11 cellular contexts compared by ENCODE assay signal in genomic region chr2:187554704-187555082, GRCh38. TPM values are rescaled to one million over a fixed set of nuclear protein-coding genes. Genes with fewer than 3 reads are reported as not detected.
DNase-seq lines count a peak whose midpoint lies in the region; ATAC-seq and TF ChIP-seq lines count a peak whose summit lies in the region.
"Had no signal": no experiment of that assay in that cellular context is flagged by ENCODE, and none has a peak within 500 bp of the region (broad histone marks: within the 10 kb centered on the region; RNA-seq: fewer than 3 reads in every experiment).

No MANE protein-coding gene starts in this region.

- H4K20me1 ChIP-seq in neural progenitor cell (ENCODE audit: low read depth), result no peaks in the 10 kb centered on the region
- no peaks in the 10 kb centered on the region for H4K20me1 ChIP-seq in Karpas-422 (ENCODE audit: insufficient read depth, low read depth, low read length)

- no peak for DNase-seq in right cardiac atrium
- no peak for DNase-seq in Right ventricle myocardium superior
- no peak for DNase-seq in endothelial cell (ENCODE audit: low spot score)
- no peak for DNase-seq in neural progenitor cell (ENCODE audit: low spot score)
- DNase-seq in SIG-M5 treated with dmso at 0.1 percent for 504 hours (lab: John Stamatoyannopoulos, UW; ENCODE audit: unreplicated experiment), result no peak
- DNase-seq in NCI-H1092 (lab: John Stamatoyannopoulos, UW), result no peak
- DNase-seq in Karpas-422, result no peak
- DNase-seq: NCI-H2029, retina had no signal

- ATAC-seq in right cardiac atrium, result no peak
- no peak for ATAC-seq in Right ventricle myocardium superior (ENCODE audit: poor library complexity)
- no peak for ATAC-seq in HG03442 (IDR thresholded peaks at IDR 0.05; ENCODE audit: unreplicated experiment)

- H3K36me3 ChIP-seq in neural progenitor cell (no peaks in the 10 kb centered on the region), Karpas-422 (ENCODE audit: insufficient read depth, low read length) (no peaks in the 10 kb centered on the region)

- H2AFZ ChIP-seq in neural progenitor cell (replicated peaks) (peak overlapping the region; percentile 45), Karpas-422 (ENCODE audit: low read length) (no peak overlapping the region)

- H3F3A ChIP-seq in neural progenitor cell (ENCODE audit: low read depth), result no peaks in the 10 kb centered on the region

- H3K9ac ChIP-seq in neural progenitor cell (no peak overlapping the region), Karpas-422 (ENCODE audit: low read length) (no peak overlapping the region)

- H3K4me3 Mint-ChIP-seq in endothelial cell (ENCODE audit: unreplicated experiment) (peak overlapping the region; percentile 100), neural progenitor cell (peak overlapping the region; percentile 89)

- H3K27ac ChIP-seq in right cardiac atrium (ENCODE audit: low read length) (no peak overlapping the region), neural progenitor cell (peak overlapping the region; percentile 39), Karpas-422 (ENCODE audit: low read length) (no peak overlapping the region)

- H3K36me3 Mint-ChIP-seq in endothelial cell (ENCODE audit: low read depth, unreplicated experiment), result peaks cover 32% of the 10 kb centered on the region
- H3K36me3 Mint-ChIP-seq in neural progenitor cell, result peaks cover 11% of the 10 kb centered on the region

- H3K27me3 ChIP-seq in right cardiac atrium (ENCODE audit: control insufficient read depth, insufficient read depth) (no peaks in the 10 kb centered on the region), neural progenitor cell (no peaks in the 10 kb centered on the region), Karpas-422 (ENCODE audit: low read length) (no peaks in the 10 kb centered on the region)
- H3K27me3 ChIP-seq: body of pancreas had no signal

- WGBS in right cardiac atrium, result 33% methylated on average over 2 of the region's 2 CpGs

- TF ChIP-seq CTCF in endothelial cell (IDR thresholded peaks at IDR 0.05; ENCODE audit: unreplicated experiment) (no peak), neural progenitor cell (IDR thresholded peaks at IDR 0.05) (no peak)

- peak overlapping the region; percentile 28 for H3K4me3 ChIP-seq in right cardiac atrium (ENCODE audit: low read length)
- H3K4me3 ChIP-seq in neural progenitor cell, result no peak overlapping the region
- H3K4me3 ChIP-seq in Karpas-422 (ENCODE audit: low read length), result no peak overlapping the region

- H3K9me3 ChIP-seq in right cardiac atrium (ENCODE audit: control insufficient read depth, low read length), result no peaks in the 10 kb centered on the region
- H3K9me3 ChIP-seq in neural progenitor cell (ENCODE audit: low read depth), result no peaks in the 10 kb centered on the region
- H3K9me3 ChIP-seq in Karpas-422 (ENCODE audit: low read length), result no peaks in the 10 kb centered on the region
- H3K9me3 ChIP-seq: body of pancreas had no signal

- H3K9me2 ChIP-seq in Karpas-422 (replicated peaks; ENCODE audit: insufficient read depth, low read length), result no peaks in the 10 kb centered on the region

- peaks cover 29% of the 10 kb centered on the region for H3K4me1 Mint-ChIP-seq in endothelial cell (ENCODE audit: unreplicated experiment)
- H3K4me1 Mint-ChIP-seq in neural progenitor cell, result peaks cover 20% of the 10 kb centered on the region

- H3K4me1 ChIP-seq in right cardiac atrium (ENCODE audit: control insufficient read depth, insufficient read depth, low read length), result no peaks in the 10 kb centered on the region
- peaks cover 12% of the 10 kb centered on the region for H3K4me1 ChIP-seq in neural progenitor cell
- no peaks in the 10 kb centered on the region for H3K4me1 ChIP-seq in Karpas-422 (ENCODE audit: low read length)

- H3K4me2 ChIP-seq in neural progenitor cell (peak overlapping the region; percentile 56), Karpas-422 (ENCODE audit: low read depth, low read length, poor library complexity, severe bottlenecking) (no peak overlapping the region)

- H3K27ac Mint-ChIP-seq in endothelial cell (ENCODE audit: unreplicated experiment), result peak overlapping the region; percentile 99
- H3K27ac Mint-ChIP-seq in neural progenitor cell, result no peak overlapping the region

- peaks cover 16% of the 10 kb centered on the region for H3K27me3 Mint-ChIP-seq in endothelial cell (ENCODE audit: unreplicated experiment)
- peaks cover 3% of the 10 kb centered on the region for H3K27me3 Mint-ChIP-seq in neural progenitor cell (ENCODE audit: insufficient read depth, low read depth)

- H3K79me2 ChIP-seq in neural progenitor cell (ENCODE audit: low read depth), result no peaks in the 10 kb centered on the region
- H3K79me2 ChIP-seq in Karpas-422 (ENCODE audit: low read length), result no peaks in the 10 kb centered on the region

- intact Hi-C loops in right cardiac atrium (cut with DNase I), result no loop called here
- intact Hi-C loops in Right ventricle myocardium superior (cut with DNase I), result no loop called here

- H3K9me3 Mint-ChIP-seq in endothelial cell (ENCODE audit: unreplicated experiment), result no peaks in the 10 kb centered on the region
- H3K9me3 Mint-ChIP-seq in neural progenitor cell, result peaks cover 14% of the 10 kb centered on the region

RNA-seq across cellular contexts. Expression of gene TFPI, which starts 0.5 kb away (rescaled TPM):
- total RNA-seq in right cardiac atrium (10 to 100 TPM; 39.1 to 62.7 (median 52.3) TPM), Right ventricle myocardium superior (24.3 TPM), endothelial cell (ENCODE audit: unreplicated experiment) (735 TPM), neural progenitor cell (ENCODE audit: low replicate concordance) (12.9 and 16.6 TPM in 2 replicates)
- 27.1 TPM for polyA plus RNA-seq in right cardiac atrium
- total RNA-seq in Karpas-422 (2014; rRNA removed; shearing (Covaris generic); ENCODE audit: low replicate concordance), result not detected in 2 replicates

Comparison
In these comparisons a context has a peak if more than half of its experiments do, and no peak if none do; other contexts are left out.
1. RNA of gene TFPI, which starts 0.5 kb away (total RNA-seq): 735 TPM in endothelial cell (single experiment), 39.1 to 62.7 TPM in right cardiac atrium, 24.3 TPM in Right ventricle myocardium superior (single experiment) and 12.9 to 16.6 TPM in neural progenitor cell; not detected in Karpas-422; every median in the first group is over 10 times any median in the second.